38 cellular contexts compared by ENCODE assay signal in the genomic region with DNA sequence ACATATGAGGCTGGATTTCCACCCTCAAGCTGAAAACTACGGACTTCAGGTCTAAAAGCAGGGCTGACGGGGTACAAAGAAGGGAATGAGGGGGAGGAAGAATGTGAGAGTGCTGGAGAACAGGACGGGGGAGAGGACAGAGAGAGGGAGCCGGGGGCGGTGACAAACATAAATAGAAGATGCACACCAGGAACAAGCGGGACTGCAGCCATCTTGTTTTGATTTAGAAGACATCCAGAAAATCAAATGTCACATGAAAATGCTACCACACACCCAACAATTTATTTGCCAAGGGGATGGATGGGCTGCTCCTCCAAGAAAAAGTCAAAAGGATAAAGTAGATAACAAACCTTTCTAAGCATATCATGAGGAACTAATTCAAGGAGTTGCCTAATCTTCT.
"Had no signal": no experiment of that assay in that cellular context is flagged by ENCODE, and none has a peak within 500 bp of the region (broad histone marks: within the 10 kb centered on the region; RNA-seq: fewer than 3 reads in every experiment).

No MANE protein-coding gene starts in this region.

- FAIRE-seq: bronchial epithelial cell, TTC549 had no signal

- H3K36me3 Mint-ChIP-seq: activated CD8-positive, alpha-beta memory T cell treated with anti-CD3 and anti-CD28 coated beads, Interleukin-2, amount 10 ng/mL, durations not matched to agents 7 days and 5 days; activated naive CD4-positive, alpha-beta T cell treated with anti-CD3 and anti-CD28 coated beads, Interleukin-2, amount 10 ng/mL, durations not matched to agents 7 days and 5 days; activated naive CD4-positive, alpha-beta T cell treated with anti-CD3 and anti-CD28 coated beads, Interleukin-2, amount 50 U/mL, for 24 hours; activated naive CD8-positive, alpha-beta T cell treated with anti-CD3 and anti-CD28 coated beads, Interleukin-2, amount 10 ng/mL, durations not matched to agents 7 days and 5 days; brain; WTC11 had no signal

- H3K4me1 Mint-ChIP-seq: activated CD4-positive, alpha-beta memory T cell treated with anti-CD3 and anti-CD28 coated beads, Interleukin-2, amount 10 ng/mL, durations not matched to agents 7 days and 5 days; activated CD4-positive, alpha-beta T cell treated with anti-CD3 and anti-CD28 coated beads, Interleukin-2, amount 10 ng/mL, durations not matched to agents 7 days and 5 days; activated CD8-positive, alpha-beta memory T cell treated with anti-CD3 and anti-CD28 coated beads, Interleukin-2, amount 10 ng/mL, durations not matched to agents 7 days and 5 days; activated naive CD4-positive, alpha-beta T cell treated with anti-CD3 and anti-CD28 coated beads, Interleukin-2, amount 10 ng/mL, durations not matched to agents 7 days and 5 days; activated naive CD4-positive, alpha-beta T cell treated with anti-CD3 and anti-CD28 coated beads, Interleukin-2, amount 50 U/mL, for 24 hours; activated naive CD8-positive, alpha-beta T cell treated with anti-CD3 and anti-CD28 coated beads, Interleukin-2, amount 10 ng/mL, durations not matched to agents 7 days and 5 days; WTC11 had no signal

- ATAC-seq: activated CD4-positive, alpha-beta T cell treated with anti-CD3 and anti-CD28 coated beads for 36 hours; activated CD4-positive, CD25-positive, alpha-beta regulatory T cell treated with anti-CD3 and anti-CD28 coated beads, Interleukin-2, amount 50 U/mL, for 24 hours; activated CD8-positive, alpha-beta memory T cell treated with anti-CD3 and anti-CD28 coated beads, Interleukin-2, amount 10 ng/mL, durations not matched to agents 7 days and 5 days; activated CD8-positive, alpha-beta T cell treated with anti-CD3 and anti-CD28 coated beads, Interleukin-2, amount 10 ng/mL, durations not matched to agents 7 days and 5 days; activated naive CD8-positive, alpha-beta T cell treated with anti-CD3 and anti-CD28 coated beads, Interleukin-2, amount 50 U/mL, for 24 hours; WTC11 had no signal

- H3K27me3 Mint-ChIP-seq: activated CD4-positive, alpha-beta T cell treated with anti-CD3 and anti-CD28 coated beads for 36 hours; activated naive CD4-positive, alpha-beta T cell treated with anti-CD3 and anti-CD28 coated beads, Interleukin-2, amount 50 U/mL, for 24 hours had no signal

- H3K9me3 Mint-ChIP-seq: activated CD4-positive, alpha-beta memory T cell treated with anti-CD3 and anti-CD28 coated beads, Interleukin-2, amount 10 ng/mL, durations not matched to agents 7 days and 5 days; activated CD4-positive, alpha-beta T cell treated with anti-CD3 and anti-CD28 coated beads, Interleukin-2, amount 10 ng/mL, durations not matched to agents 7 days and 5 days; activated naive CD4-positive, alpha-beta T cell treated with anti-CD3 and anti-CD28 coated beads, Interleukin-2, amount 10 ng/mL, durations not matched to agents 7 days and 5 days; activated naive CD4-positive, alpha-beta T cell treated with anti-CD3 and anti-CD28 coated beads, Interleukin-2, amount 50 U/mL, for 24 hours; activated naive CD8-positive, alpha-beta T cell treated with anti-CD3 and anti-CD28 coated beads, Interleukin-2, amount 50 U/mL, for 24 hours; activated T-cell treated with anti-CD3 and anti-CD28 coated beads, Interleukin-2, amount 50 U/mL, for 24 hours; activated T-helper 2 cell treated with anti-CD3 and anti-CD28 coated beads, Interferon-gamma antibody, Interleukin-2, Interleukin-4, amounts not matched to agents 10 μg/mL and 5 μg/mL and 100 μg/mL, durations not matched to agents 14 hours and 24 hours and 36 hours; T-helper 1 cell treated with Interleukin-12 subunit alpha and Interleukin-12 subunit beta and Interleukin-4 antibody, amounts not matched to agents 30 μg/mL and 1 μg/mL, for 36 hours; T-helper 2 cell treated with Interferon-gamma antibody and Interleukin-4, amounts not matched to agents 5 μg/mL and 100 μg/mL, for 36 hours had no signal

- DNase-seq: activated CD4-positive, alpha-beta memory T cell treated with anti-CD3 and anti-CD28 coated beads, Interleukin-2, amount 10 ng/mL, durations not matched to agents 7 days and 5 days; activated CD4-positive, alpha-beta T cell treated with anti-CD3 and anti-CD28 coated beads for 1 hour; activated CD4-positive, alpha-beta T cell treated with anti-CD3 and anti-CD28 coated beads for 36 hours; activated CD4-positive, alpha-beta T cell treated with anti-CD3 and anti-CD28 coated beads for 48 hours; activated CD4-positive, alpha-beta T cell treated with anti-CD3 and anti-CD28 coated beads, Interleukin-2, amount 10 ng/mL, durations not matched to agents 7 days and 5 days; activated CD4-positive, alpha-beta T cell treated with anti-CD3 and anti-CD28 coated beads, Interleukin-2, amount 50 U/mL, for 48 hours; activated CD4-positive, CD25-positive, alpha-beta regulatory T cell; activated CD8-positive, alpha-beta memory T cell treated with anti-CD3 and anti-CD28 coated beads for 24 hours; activated CD8-positive, alpha-beta memory T cell treated with anti-CD3 and anti-CD28 coated beads, Interleukin-2, amount 10 ng/mL, durations not matched to agents 7 days and 5 days; activated CD8-positive, alpha-beta memory T cell treated with anti-CD3 and anti-CD28 coated beads, Interleukin-2, amount 50 U/mL, for 48 hours; activated CD8-positive, alpha-beta T cell treated with anti-CD3 and anti-CD28 coated beads, Interleukin-2, amount 10 ng/mL, durations not matched to agents 7 days and 5 days; activated effector memory CD4-positive, alpha-beta T cell treated with Interleukin-2 at 50 U/mL for 16 hours; activated gamma-delta T cell; activated naive CD4-positive, alpha-beta T cell treated with anti-CD3 and anti-CD28 coated beads, Interleukin-2, amount 10 ng/mL, durations not matched to agents 7 days and 5 days; activated naive CD4-positive, alpha-beta T cell treated with Interleukin-2 at 50 U/mL for 16 hours; activated naive CD8-positive, alpha-beta T cell treated with anti-CD3 and anti-CD28 coated beads, Interleukin-2, amount 10 ng/mL, durations not matched to agents 7 days and 5 days; activated naive CD8-positive, alpha-beta T cell treated with anti-CD3 and anti-CD28 coated beads, Interleukin-2, amount 50 U/mL, for 24 hours; activated T-cell treated with anti-CD3 and anti-CD28 coated beads, Interleukin-2, amount 50 U/mL, for 24 hours; activated T-cell treated with anti-CD3 and anti-CD28 coated beads, Interleukin-2, amount 50 U/mL, for 48 hours; amygdala; anterior cingulate cortex; central memory CD4-positive, alpha-beta T cell; T-helper 1 cell; T-helper 2 cell; T-helper 9 cell; WERI-Rb-1 had no signal

- H3K27me3 ChIP-seq: ascending aorta, cardiac muscle cell had no signal

- H3K27ac Mint-ChIP-seq: activated CD4-positive, alpha-beta memory T cell treated with anti-CD3 and anti-CD28 coated beads, Interleukin-2, amount 10 ng/mL, durations not matched to agents 7 days and 5 days; activated CD4-positive, alpha-beta T cell treated with anti-CD3 and anti-CD28 coated beads for 36 hours; activated CD4-positive, alpha-beta T cell treated with anti-CD3 and anti-CD28 coated beads, Interleukin-2, amount 10 ng/mL, durations not matched to agents 7 days and 5 days; activated CD8-positive, alpha-beta memory T cell treated with anti-CD3 and anti-CD28 coated beads, Interleukin-2, amount 10 ng/mL, durations not matched to agents 7 days and 5 days; activated CD8-positive, alpha-beta T cell treated with anti-CD3 and anti-CD28 coated beads, Interleukin-2, amount 10 ng/mL, durations not matched to agents 7 days and 5 days; activated naive CD4-positive, alpha-beta T cell treated with anti-CD3 and anti-CD28 coated beads, Interleukin-2, amount 10 ng/mL, durations not matched to agents 7 days and 5 days; activated naive CD4-positive, alpha-beta T cell treated with anti-CD3 and anti-CD28 coated beads, Interleukin-2, amount 50 U/mL, for 24 hours; activated naive CD8-positive, alpha-beta T cell; activated naive CD8-positive, alpha-beta T cell treated with anti-CD3 and anti-CD28 coated beads, Interleukin-2, amount 10 ng/mL, durations not matched to agents 7 days and 5 days; activated naive CD8-positive, alpha-beta T cell treated with anti-CD3 and anti-CD28 coated beads, Interleukin-2, amount 50 U/mL, for 24 hours; activated T-cell treated with anti-CD3 and anti-CD28 coated beads, Interleukin-2, amount 50 U/mL, for 24 hours; activated T-helper 2 cell treated with anti-CD3 and anti-CD28 coated beads, Interferon-gamma antibody, Interleukin-2, Interleukin-4, amounts not matched to agents 10 μg/mL and 5 μg/mL and 100 μg/mL, durations not matched to agents 14 hours and 24 hours and 36 hours; brain; T-helper 1 cell treated with Interleukin-12 subunit alpha and Interleukin-12 subunit beta and Interleukin-4 antibody, amounts not matched to agents 30 μg/mL and 1 μg/mL, for 36 hours; T-helper 2 cell treated with Interferon-gamma antibody and Interleukin-4, amounts not matched to agents 5 μg/mL and 100 μg/mL, for 36 hours; WTC11 had no signal

- H3K9me3 ChIP-seq: ascending aorta had no signal

- H3K4me3 ChIP-seq: ascending aorta, cardiac muscle cell had no signal

- H3K36me3 ChIP-seq: ascending aorta, cardiac muscle cell, WERI-Rb-1 had no signal

- H3K4me3 Mint-ChIP-seq: activated CD4-positive, alpha-beta memory T cell treated with anti-CD3 and anti-CD28 coated beads, Interleukin-2, amount 10 ng/mL, durations not matched to agents 7 days and 5 days; activated CD4-positive, alpha-beta T cell treated with anti-CD3 and anti-CD28 coated beads for 36 hours; activated CD4-positive, alpha-beta T cell treated with anti-CD3 and anti-CD28 coated beads, Interleukin-2, amount 10 ng/mL, durations not matched to agents 7 days and 5 days; activated CD8-positive, alpha-beta memory T cell treated with anti-CD3 and anti-CD28 coated beads, Interleukin-2, amount 10 ng/mL, durations not matched to agents 7 days and 5 days; activated CD8-positive, alpha-beta T cell treated with anti-CD3 and anti-CD28 coated beads, Interleukin-2, amount 10 ng/mL, durations not matched to agents 7 days and 5 days; activated naive CD4-positive, alpha-beta T cell treated with anti-CD3 and anti-CD28 coated beads, Interleukin-2, amount 10 ng/mL, durations not matched to agents 7 days and 5 days; activated naive CD4-positive, alpha-beta T cell treated with anti-CD3 and anti-CD28 coated beads, Interleukin-2, amount 50 U/mL, for 24 hours; activated naive CD8-positive, alpha-beta T cell; activated naive CD8-positive, alpha-beta T cell treated with anti-CD3 and anti-CD28 coated beads, Interleukin-2, amount 10 ng/mL, durations not matched to agents 7 days and 5 days; activated naive CD8-positive, alpha-beta T cell treated with anti-CD3 and anti-CD28 coated beads, Interleukin-2, amount 50 U/mL, for 24 hours; activated T-cell treated with anti-CD3 and anti-CD28 coated beads, Interleukin-2, amount 50 U/mL, for 24 hours; brain; T-helper 1 cell treated with Interleukin-12 subunit alpha and Interleukin-12 subunit beta and Interleukin-4 antibody, amounts not matched to agents 30 μg/mL and 1 μg/mL, for 36 hours; T-helper 2 cell treated with Interferon-gamma antibody and Interleukin-4, amounts not matched to agents 5 μg/mL and 100 μg/mL, for 36 hours; WTC11 had no signal

- H3K27ac ChIP-seq: ascending aorta, cardiac muscle cell, WERI-Rb-1 had no signal
